In the genomic region with DNA sequence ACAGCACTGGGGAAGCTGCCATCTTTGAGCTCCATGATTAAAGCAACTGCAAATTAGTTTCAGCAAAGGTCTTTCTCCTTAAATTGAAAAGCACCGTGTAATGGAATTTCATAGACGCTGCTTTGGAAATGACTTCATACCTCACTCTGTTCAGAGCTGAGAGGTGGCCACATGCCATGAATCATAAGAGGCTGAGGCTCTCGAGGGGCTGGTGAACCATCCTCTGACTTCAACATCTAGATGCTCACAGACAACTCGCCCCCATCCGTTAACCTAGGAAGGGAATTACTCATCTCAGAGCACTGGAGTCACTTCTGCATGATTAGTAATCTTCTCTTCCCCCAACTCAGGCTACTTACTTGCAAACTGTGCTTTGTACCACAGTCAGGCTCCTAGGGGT, we compare ENCODE assay signal across 13 cellular contexts.
A peak's percentile ranks its signal among the peaks of the same experiment; 100 is the strongest.
DNase-seq lines count a peak whose midpoint lies in the region; TF ChIP-seq lines count a peak whose summit lies in the region.
"Had no signal": no experiment of that assay in that cellular context is flagged by ENCODE, and none has a peak within 500 bp of the region (broad histone marks: within the 10 kb centered on the region; RNA-seq: fewer than 3 reads in every experiment).

No MANE protein-coding gene starts in this region.

- no peak overlapping the region for H3K27ac Mint-ChIP-seq in H9

- H4K20me1 ChIP-seq in fibroblast of lung (ENCODE audit: control insufficient read depth, extremely low read depth, insufficient read depth, low read length), result no peaks in the 10 kb centered on the region
- H4K20me1 ChIP-seq in H9 (ENCODE audit: control insufficient read depth, insufficient read depth, insufficient read length), result no peaks in the 10 kb centered on the region

- H3K4me3 ChIP-seq in fibroblast of lung (replicated peaks in 1 of 4; ENCODE audit: control extremely low read depth in 1 of 4, insufficient read depth in 1 of 4, low read depth in 3 of 4, low read length in 4 of 4) (no peak overlapping the region), colonic mucosa (no peak overlapping the region)
- H3K4me3 ChIP-seq: coronary artery, HAP-1 had no signal

- no peak overlapping the region for H2BK5ac ChIP-seq in H9 (ENCODE audit: insufficient read length, low read length)

- intact Hi-C loops in colonic mucosa (cut with DNase I), result no loop called here

- no peak overlapping the region for H2BK15ac ChIP-seq in H9 (ENCODE audit: low read depth, low read length)

- no peak overlapping the region for H4K91ac ChIP-seq in H9 (ENCODE audit: insufficient read length, low read depth, low read length)

- H3K27me3 ChIP-seq in fibroblast of lung (ENCODE audit: control insufficient read depth, insufficient read depth, low read length), result no peaks in the 10 kb centered on the region
- no peaks in the 10 kb centered on the region for H3K27me3 ChIP-seq in H9 (ENCODE audit: insufficient read depth, low read length)
- H3K27me3 ChIP-seq in colonic mucosa, result no peaks in the 10 kb centered on the region

- H3K4ac ChIP-seq in H9 (ENCODE audit: low read depth, low read length), result no peak overlapping the region

- H3K4me1 ChIP-seq in fibroblast of lung (ENCODE audit: control insufficient read depth, extremely low read depth, insufficient read depth, low read length) (no peaks in the 10 kb centered on the region), H9 (ENCODE audit: insufficient read depth, low read length) (no peaks in the 10 kb centered on the region), colonic mucosa (no peaks in the 10 kb centered on the region)
- H3K4me1 ChIP-seq: HAP-1 had no signal

- TF ChIP-seq CTCF in fibroblast of lung (conservative IDR thresholded peaks at IDR 0.05 in 1 of 2, IDR thresholded peaks at IDR 0.05 in 1 of 2; ENCODE audit: low read depth in 1 of 2, low read length in 2 of 2) (no peak), H9 (conservative IDR thresholded peaks at IDR 0.05) (no peak), colonic mucosa (IDR thresholded peaks at IDR 0.05) (no peak)

- peaks cover 3% of the 10 kb centered on the region; the same call in 1 of the 2 replicates for H3K27me3 Mint-ChIP-seq in H9 (ENCODE audit: low read depth)

- H3K79me1 ChIP-seq in H9 (ENCODE audit: insufficient read depth, low read depth, low read length, poor library complexity, severe bottlenecking), result no peaks in the 10 kb centered on the region

- peaks cover 5 to 23% of the 10 kb centered on the region in 2 experiments; a peak in 3 of 4 replicates for H3K4me1 Mint-ChIP-seq in H9

- H3K23ac ChIP-seq in H9 (ENCODE audit: insufficient read length, low read depth, low read length), result no peak overlapping the region

- H2BK12ac ChIP-seq in H9 (ENCODE audit: insufficient read length, low read depth, low read length), result no peak overlapping the region

- H3K27ac ChIP-seq in fibroblast of lung (ENCODE audit: insufficient read depth, low read length), result no peak overlapping the region
- H3K27ac ChIP-seq in H9 (ENCODE audit: insufficient read length, low read depth, low read length), result no peak overlapping the region
- H3K27ac ChIP-seq in colonic mucosa, result no peak overlapping the region
- H3K27ac ChIP-seq: coronary artery had no signal

- H3K4me2 ChIP-seq in fibroblast of lung (ENCODE audit: extremely low read depth, insufficient read depth, low read length) (no peak overlapping the region), H9 (ENCODE audit: insufficient read depth, insufficient read length, low read length) (no peak overlapping the region)

- H3K9me3 Mint-ChIP-seq in H9, result no peaks in the 10 kb centered on the region; a peak in 1 of 5 replicates
- H3K9me3 Mint-ChIP-seq: neural crest cell had no signal

- no peak overlapping the region for H4K8ac ChIP-seq in H9 (replicated peaks; ENCODE audit: insufficient read length, low read depth, low read length)

- H4K5ac ChIP-seq in H9 (ENCODE audit: insufficient read length, low read depth, low read length), result no peak overlapping the region

- H2AK5ac ChIP-seq in H9 (ENCODE audit: insufficient read length, low read length), result no peak overlapping the region

- H2BK20ac ChIP-seq in H9 (ENCODE audit: low read depth, low read length, poor library complexity, severe bottlenecking), result no peak overlapping the region

- DNase-seq in activated T-cell treated with anti-CD3 and anti-CD28 coated beads for 48 hours (ENCODE audit: low read depth) (peak; percentile 27), activated T-cell treated with anti-CD3 and anti-CD28 coated beads for 4 hours (no peak), NCI-H226 (peak; percentile 91), fibroblast of lung (ENCODE audit: low read depth in 2 of 2) (peak; percentile 12 to 93), H9 (no peak), activated gamma-delta T cell (lab: John Stamatoyannopoulos, UW) (no peak), colonic mucosa (no peak)
- peak; percentile 59 for DNase-seq in stimulated activated CD8-positive, alpha-beta memory T cell treated with anti-CD3 and anti-CD28 coated beads, Interleukin-4, amount 100 ng/mL, for 48 hours
- DNase-seq: NCI-H2081 treated with DMSO at 0.1 percent for 48 hours, RPMI8226 had no signal

- H3K36me3 Mint-ChIP-seq in H9 (ENCODE audit: insufficient read depth in 1 of 3, low read depth in 3 of 3), result no peaks in the 10 kb centered on the region

- no peak overlapping the region for H3K9ac ChIP-seq in fibroblast of lung (ENCODE audit: insufficient read depth, low read length)
- H3K9ac ChIP-seq in H9 (ENCODE audit: extremely low read depth, insufficient read length, low read length), result no peak overlapping the region
- H3K9ac ChIP-seq in colonic mucosa (ENCODE audit: low read depth in 2 of 2, low read length in 2 of 2), result no peak overlapping the region

- no peak overlapping the region for H3K14ac ChIP-seq in H9 (ENCODE audit: insufficient read depth, low read length)

- H3K23me2 ChIP-seq in H9 (ENCODE audit: insufficient read length, low read depth, low read length, poor library complexity, severe bottlenecking), result no peaks in the 10 kb centered on the region

- WGBS in H9 (ENCODE audit: extremely low coverage, insufficient read length, low lambda C conversion rate), result no CpG with 5 or more reads among the region's 5 CpGs

- H2AFZ ChIP-seq in fibroblast of lung (ENCODE audit: low read length) (no peak overlapping the region), H9 (ENCODE audit: low read length) (no peak overlapping the region)

- no peak overlapping the region for H3K4me3 Mint-ChIP-seq in H9
- H3K4me3 Mint-ChIP-seq: neural crest cell had no signal

- H3K9me3 ChIP-seq in fibroblast of lung (ENCODE audit: control insufficient read depth, insufficient read depth, low read depth, low read length) (no peaks in the 10 kb centered on the region), H9 (ENCODE audit: control insufficient read depth, low read depth, low read length) (no peaks in the 10 kb centered on the region), colonic mucosa (no peaks in the 10 kb centered on the region)
- H3K9me3 ChIP-seq: HAP-1 had no signal

- H3T11ph ChIP-seq in H9 (ENCODE audit: low read length), result no peak overlapping the region

- no peak overlapping the region for H3K18ac ChIP-seq in H9 (ENCODE audit: insufficient read length, low read depth, low read length)

- H2BK120ac ChIP-seq in H9 (ENCODE audit: low read depth, low read length, poor library complexity, severe bottlenecking), result no peak overlapping the region

- H3K56ac ChIP-seq in H9 (ENCODE audit: insufficient read length, low read depth, low read length), result no peak overlapping the region

- H3K79me2 ChIP-seq in fibroblast of lung (ENCODE audit: control insufficient read depth, insufficient read depth, low read length) (no peaks in the 10 kb centered on the region), H9 (ENCODE audit: insufficient read depth, low read length) (no peaks in the 10 kb centered on the region)

- H3K36me3 ChIP-seq in fibroblast of lung (ENCODE audit: control insufficient read depth, insufficient read depth, low read length), result no peaks in the 10 kb centered on the region
- no peaks in the 10 kb centered on the region for H3K36me3 ChIP-seq in colonic mucosa
- H3K36me3 ChIP-seq: HAP-1 had no signal

Comparison
In these comparisons a context has a peak if more than half of its experiments do, and no peak if none do; other contexts are left out.
1. DNase-seq: peak in activated T-cell treated with anti-CD3 and anti-CD28 coated beads for 48 hours (single experiment), NCI-H226 (single experiment), fibroblast of lung (2 of 2) and stimulated activated CD8-positive, alpha-beta memory T cell treated with anti-CD3 and anti-CD28 coated beads, Interleukin-4, amount 100 ng/mL, for 48 hours (single experiment); none in activated T-cell treated with anti-CD3 and anti-CD28 coated beads for 4 hours (single experiment), H9 (single experiment), activated gamma-delta T cell (single experiment) and colonic mucosa (single experiment).